34 cellular contexts compared by ENCODE assay signal in the genomic region with DNA sequence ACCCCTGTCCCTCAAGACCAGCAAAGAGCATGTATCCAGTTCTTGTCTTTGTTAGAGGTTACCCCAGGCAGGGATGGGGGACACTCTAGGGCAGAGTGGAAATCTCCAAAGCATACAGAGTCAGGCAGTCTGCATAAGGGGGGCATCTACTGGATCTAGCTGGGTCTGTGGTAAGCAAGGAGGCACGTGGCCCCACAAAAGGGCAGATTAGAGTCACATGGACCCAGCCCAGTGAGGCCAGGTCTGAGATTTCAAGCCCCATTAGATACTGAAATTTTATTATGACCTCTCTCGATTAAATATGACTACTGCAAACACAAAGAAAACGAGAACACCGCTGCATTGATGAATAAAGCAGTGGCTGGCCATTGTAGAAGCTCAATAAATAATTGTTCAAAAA. TPM values are rescaled to one million over a fixed set of nuclear protein-coding genes. Genes with fewer than 3 reads are reported as not detected.
"Had no signal": no experiment of that assay in that cellular context is flagged by ENCODE, and none has a peak within 500 bp of the region (broad histone marks: within the 10 kb centered on the region; RNA-seq: fewer than 3 reads in every experiment).

No MANE protein-coding gene starts in this region.

- H3K27ac Mint-ChIP-seq: natural killer cell; nephron; stimulated activated memory B cell treated with anti-CD40 and anti-IgM and Interleukin-4, amounts not matched to agents 10 μg/mL and 1 μg/mL and 100 μg/mL, for 72 hours; stimulated activated naive CD8-positive, alpha-beta T cell treated with anti-CD3 and anti-CD28 coated beads, Interleukin-15, amount 100 ng/mL, for 72 hours had no signal

- H3K36me3 Mint-ChIP-seq: natural killer cell; stimulated activated memory B cell treated with anti-CD40 and anti-IgM and Interleukin-4, amounts not matched to agents 10 μg/mL and 1 μg/mL and 100 μg/mL, for 72 hours had no signal

- H3K9ac ChIP-seq: parathyroid adenoma had no signal

- H3K4me3 ChIP-seq: ovary, psoas muscle, skin epidermis, smooth muscle cell, spleen, suprapubic skin, testis, tibial nerve, upper lobe of left lung, vagina had no signal

- ATAC-seq: naive thymus-derived CD4-positive, alpha-beta T cell; natural killer cell; psoas muscle; right cardiac atrium; sciatic nerve; stimulated activated memory B cell treated with anti-CD40 and anti-IgM and Interleukin-4, amounts not matched to agents 10 μg/mL and 1 μg/mL and 100 μg/mL, for 72 hours; stimulated activated naive CD8-positive, alpha-beta T cell treated with anti-CD3 and anti-CD28 coated beads, Interleukin-15, amount 100 ng/mL, for 72 hours; stimulated activated naive CD8-positive, alpha-beta T cell treated with anti-CD3 and anti-CD28 coated beads, Interleukin-15, Interleukin-2, amounts not matched to agents 100 U/mL and 50 U/mL, for 24 hours had no signal

- FAIRE-seq: urothelium cell line had no signal

- H3K36me3 ChIP-seq: ovary, spleen, suprapubic skin, tibial nerve, upper lobe of left lung, vagina had no signal

- H3K9me3 ChIP-seq: ovary, psoas muscle, spleen, suprapubic skin, testis, tibial nerve, upper lobe of left lung, vagina had no signal

- H3K27me3 ChIP-seq: ovary, testis had no signal

- H3K4me2 ChIP-seq: smooth muscle cell had no signal

- H3K27ac ChIP-seq: ovary, parathyroid adenoma, psoas muscle, skin epidermis, spleen, suprapubic skin, testis, tibial nerve, upper lobe of left lung, vagina had no signal

- H3K4me3 Mint-ChIP-seq: naive thymus-derived CD4-positive, alpha-beta T cell; natural killer cell; stimulated activated memory B cell treated with anti-CD40 and anti-IgM and Interleukin-4, amounts not matched to agents 10 μg/mL and 1 μg/mL and 100 μg/mL, for 72 hours; stimulated activated naive CD8-positive, alpha-beta T cell treated with anti-CD3 and anti-CD28 coated beads, Interleukin-15, amount 100 ng/mL, for 72 hours had no signal

- DNase-seq: naive thymus-derived CD4-positive, alpha-beta T cell; natural killer cell; occipital lobe; ovary; posterior cingulate gyrus; psoas muscle; right cardiac atrium; spleen; stimulated activated CD4-positive, alpha-beta T cell treated with anti-CD3 and anti-CD28 coated beads, Interleukin-12 subunit alpha, Interleukin-12 subunit beta, amount 100 ng/mL, for 4 hours; stimulated activated CD4-positive, alpha-beta T cell treated with anti-CD3 and anti-CD28 coated beads, Interleukin-1b, Interleukin-23, amount 100 ng/mL, for 48 hours; stimulated activated CD4-positive, alpha-beta T cell treated with anti-CD3 and anti-CD28 coated beads, Interleukin-4, amount 100 ng/mL, for 1 hour; stimulated activated CD4-positive, alpha-beta T cell treated with anti-CD3 and anti-CD28 coated beads, Interleukin-4, amount 100 ng/mL, for 4 hours; stimulated activated CD8-positive, alpha-beta memory T cell treated with anti-CD3 and anti-CD28 coated beads, Interleukin-4, amount 100 ng/mL, for 48 hours; stimulated activated naive CD4-positive, alpha-beta T cell; stimulated activated naive CD8-positive, alpha-beta T cell treated with anti-CD3 and anti-CD28 coated beads, Interleukin-15, amount 100 ng/mL, for 72 hours; stimulated activated naive CD8-positive, alpha-beta T cell treated with anti-CD3 and anti-CD28 coated beads, Interleukin-15, Interleukin-2, amounts not matched to agents 100 U/mL and 50 U/mL, for 24 hours; substantia nigra; testis; trophoblast cell; upper lobe of left lung had no signal

- H3K4me1 ChIP-seq: parathyroid adenoma, psoas muscle, spleen, vagina had no signal

- H2AFZ ChIP-seq: parathyroid adenoma had no signal

- H3K4me1 Mint-ChIP-seq: naive thymus-derived CD4-positive, alpha-beta T cell; natural killer cell; nephron; stimulated activated memory B cell treated with anti-CD40 and anti-IgM and Interleukin-4, amounts not matched to agents 10 μg/mL and 1 μg/mL and 100 μg/mL, for 72 hours; stimulated activated naive CD8-positive, alpha-beta T cell treated with anti-CD3 and anti-CD28 coated beads, Interleukin-15, amount 100 ng/mL, for 72 hours had no signal

- H3K9me3 Mint-ChIP-seq: nephron had no signal

- H3K79me2 ChIP-seq: parathyroid adenoma had no signal

RNA-seq across cellular contexts. Expression of gene GPR139, which starts 1.6 kb away (rescaled TPM):
- total RNA-seq: naive thymus-derived CD4-positive, alpha-beta T cell; natural killer cell; osteoblast; ovary; progenitor cell of endocrine pancreas; psoas muscle; renal cortical epithelial cell; right cardiac atrium; sciatic nerve; smooth muscle cell; spleen; suprapubic skin; testis; tibial nerve; upper lobe of left lung; ureter; vagina had no signal
- polyA plus RNA-seq: naive thymus-derived CD4-positive, alpha-beta T cell; ovary; psoas muscle; right cardiac atrium; smooth muscle cell; spleen had no signal
